15 cellular contexts compared by ENCODE assay signal in genomic region chr11:11570823-11571222, GRCh38. TPM values are rescaled to one million over a fixed set of nuclear protein-coding genes. Genes with fewer than 3 reads are reported as not detected.
"Had no signal": no experiment of that assay in that cellular context is flagged by ENCODE, and none has a peak within 500 bp of the region (broad histone marks: within the 10 kb centered on the region; RNA-seq: fewer than 3 reads in every experiment).

No MANE protein-coding gene starts in this region.

- H3K36me3 ChIP-seq: neutrophil, spleen had no signal

- H3K4me3 ChIP-seq: body of pancreas, mucosa of descending colon, spleen had no signal

- H3K27me3 ChIP-seq: body of pancreas had no signal

- H3K9me3 ChIP-seq: body of pancreas, mucosa of descending colon, neutrophil, spleen had no signal

- H3K27ac ChIP-seq: body of pancreas, neutrophil had no signal

- DNase-seq: activated CD4-positive, CD25-positive, alpha-beta regulatory T cell treated with anti-CD3 and anti-CD28 coated beads, Interleukin-2, amount 50 U/mL, for 72 hours; activated CD8-positive, alpha-beta memory T cell treated with anti-CD3 and anti-CD28 coated beads, Interleukin-2, amount 50 U/mL, for 4 hours; activated CD8-positive, alpha-beta T cell treated with anti-CD3 and anti-CD28 coated beads for 36 hours; activated naive CD4-positive, alpha-beta T cell treated with anti-CD3 and anti-CD28 coated beads, Interleukin-2, amount 10 ng/mL, durations not matched to agents 7 days and 5 days; body of pancreas; cerebellar nuclear complex; hippocampal formation; mammary epithelial cell; mucosa of descending colon; naive thymus-derived CD8-positive, alpha-beta T cell; SIG-M5; spleen; stimulated activated naive CD4-positive, alpha-beta T cell treated with Interleukin-2 at 50 U/mL for 16 hours; T-helper 17 cell had no signal

- ATAC-seq: activated CD8-positive, alpha-beta T cell treated with anti-CD3 and anti-CD28 coated beads for 36 hours; naive thymus-derived CD8-positive, alpha-beta T cell; T-helper 17 cell had no signal

RNA-seq across cellular contexts. Expression of gene GALNT18, which starts 51.0 kb away (rescaled TPM):
- total RNA-seq: naive thymus-derived CD8-positive, alpha-beta T cell; T-helper 17 cell had no signal
- polyA plus RNA-seq: naive thymus-derived CD8-positive, alpha-beta T cell had no signal
